ENCODE assay signal across 17 cellular contexts in genomic region chr11:88651556-88651955, GRCh38.
DNase-seq lines count a peak whose midpoint lies in the region; ATAC-seq and TF ChIP-seq lines count a peak whose summit lies in the region.
"Had no signal": no experiment of that assay in that cellular context is flagged by ENCODE, and none has a peak within 500 bp of the region (broad histone marks: within the 10 kb centered on the region; RNA-seq: fewer than 3 reads in every experiment).

No MANE protein-coding gene starts in this region.

- H3K9me1 ChIP-seq in IMR-90 (ENCODE audit: insufficient read depth, low read length), result no peaks in the 10 kb centered on the region

- H3K14ac ChIP-seq in IMR-90 (replicated peaks; ENCODE audit: low read depth, low read length), result no peak overlapping the region

- BruUV-seq in IMR-90 (replicated peaks; lab: Mats Ljungman, UMichigan), result no TSS peak

- TF ChIP-seq CTCF in IMR-90 (conservative IDR thresholded peaks at IDR 0.05; ENCODE audit: low read depth, low read length) (no peak), cardiac fibroblast (IDR thresholded peaks at IDR 0.05; ENCODE audit: low read depth, low read length) (no peak)

- no peak overlapping the region for H2AFZ ChIP-seq in IMR-90 (replicated peaks; ENCODE audit: low read length, poor library complexity)

- no peak overlapping the region for H4K8ac ChIP-seq in IMR-90 (ENCODE audit: low read depth in 2 of 2, low read length in 2 of 2)

- H4K20me1 ChIP-seq in IMR-90 (ENCODE audit: insufficient read depth, low read length), result no peaks in the 10 kb centered on the region

- no peak overlapping the region for H4K91ac ChIP-seq in IMR-90 (ENCODE audit: insufficient read depth, low read depth, low read length)

- no peak overlapping the region for H3K18ac ChIP-seq in IMR-90 (ENCODE audit: low read depth, low read length)

- no CpG with 5 or more reads among the region's 2 CpGs for WGBS in IMR-90 (ENCODE audit: extremely low coverage in 2 of 2, insufficient read length in 1 of 2), 2 experiments

- no peak overlapping the region for H3K4me2 ChIP-seq in IMR-90 (ENCODE audit: low read depth, low read length)

- no peak overlapping the region for H3K4me3 ChIP-seq in IMR-90 (ENCODE audit: insufficient read depth, low read depth, low read length)
- H3K4me3 ChIP-seq in cardiac fibroblast (replicated peaks in 1 of 2; ENCODE audit: low read depth in 2 of 2, low read length in 2 of 2), result no peak overlapping the region

- H2AK5ac ChIP-seq in IMR-90 (ENCODE audit: low read depth, low read length), result no peak overlapping the region

- H3K56ac ChIP-seq in IMR-90 (ENCODE audit: extremely low read depth, insufficient read depth, low read length), result no peak overlapping the region; the same call in 1 of the 2 replicates

- H3K36me3 ChIP-seq in IMR-90 (ENCODE audit: control insufficient read depth, insufficient read depth, low read length), result no peaks in the 10 kb centered on the region
- H3K36me3 ChIP-seq: BE2C had no signal

- no peak for DNase-seq in IMR-90
- peak; percentile 22 to 26 for DNase-seq in cardiac fibroblast (ENCODE audit: low read depth in 2 of 2)
- DNase-seq in fibroblast of peridontal ligament (ENCODE audit: extremely low read depth), result peak; percentile 89
- DNase-seq in stromal cell of bone marrow (ENCODE audit: low read depth), result peak; percentile 31
- DNase-seq in GF-D8 (lab: John Stamatoyannopoulos, UW), result no peak
- DNase-seq: BE2C; C1 segment of cervical spinal cord; CD4-positive, CD25-positive, alpha-beta regulatory T cell; CD8-positive, alpha-beta memory T cell; COR-L47; DMS 273 treated with DMSO at 0.1 percent for 48 hours; DND-41; EL; H9 had no signal

- no peak overlapping the region for H2BK5ac ChIP-seq in IMR-90 (ENCODE audit: low read depth, low read length, poor library complexity, severe bottlenecking)

- H2AK9ac ChIP-seq in IMR-90 (replicated peaks; ENCODE audit: low read depth, low read length, poor library complexity), result no peak overlapping the region

- no peak overlapping the region for H3K4ac ChIP-seq in IMR-90 (ENCODE audit: low read depth, low read length)

- H3K4me1 ChIP-seq in IMR-90 (ENCODE audit: control insufficient read depth, insufficient read depth, low read length), result no peaks in the 10 kb centered on the region
- H3K4me1 ChIP-seq: BE2C had no signal

- no peak overlapping the region for H2BK20ac ChIP-seq in IMR-90 (ENCODE audit: low read depth, low read length)

- no peaks in the 10 kb centered on the region for H3K27me3 ChIP-seq in IMR-90 (ENCODE audit: control insufficient read depth, insufficient read depth, low read length)
- H3K27me3 ChIP-seq: BE2C had no signal

- no peak overlapping the region for H4K5ac ChIP-seq in IMR-90 (ENCODE audit: low read depth, low read length)

- in situ Hi-C loops in IMR-90 (cut with MboI; ENCODE audit: low sequenced_read_pairs), result no loop called here

- no peak overlapping the region for H3K9ac ChIP-seq in IMR-90 (ENCODE audit: low read depth, low read length)

- H2BK15ac ChIP-seq in IMR-90 (ENCODE audit: low read depth, low read length), result no peak overlapping the region

- H3K23ac ChIP-seq in IMR-90 (ENCODE audit: low read depth, low read length), result no peak overlapping the region

- ATAC-seq in IMR-90 (ENCODE audit: low read depth) (no peak), HG02938 (IDR thresholded peaks at IDR 0.05; ENCODE audit: unreplicated experiment) (no peak), HG03521 (IDR thresholded peaks at IDR 0.05; ENCODE audit: unreplicated experiment) (no peak)

- no peaks in the 10 kb centered on the region for H3K9me3 ChIP-seq in IMR-90 (ENCODE audit: control insufficient read depth, insufficient read depth, low read length)
- H3K9me3 ChIP-seq: BE2C had no signal

- POLR2A ChIA-PET in IMR-90 (lab: Charles Lee; ENCODE audit: unreplicated experiment), result no interaction called here

- H2BK120ac ChIP-seq in IMR-90 (ENCODE audit: low read depth, low read length), result no peak overlapping the region

- CTCF ChIA-PET in IMR-90 (lab: Yijun Ruan, JAX), result interaction anchor here (0.6 to 1.3 kb wide), 2 partner anchors 9 to 14 kb away, joined by 3 to 4 read pairs; no protein-coding TSS in a partner anchor

- dilution Hi-C loops in IMR-90 (cut with HindIII; ENCODE audit: low sequenced_read_pairs, unreplicated experiment), result no loop called here

- intact Hi-C loops in IMR-90 (cut with micrococcal nuclease), result no loop called here

- no peak for TF ChIP-seq POLR2A in IMR-90 (IDR thresholded peaks at IDR 0.05; ENCODE audit: low read depth, low read length)

- H3K27ac ChIP-seq in IMR-90 (ENCODE audit: insufficient read depth, low read length), result no peak overlapping the region
- H3K27ac ChIP-seq: HL-60 had no signal

- no peaks in the 10 kb centered on the region for H3K79me1 ChIP-seq in IMR-90 (ENCODE audit: low read depth in 1 of 2, low read length in 2 of 2)

- no peak for TF ChIP-seq RAD21 in IMR-90 (IDR thresholded peaks at IDR 0.05; ENCODE audit: low read length)

TF ChIP-seq in IMR-90, 13 proteins besides CTCF, POLR2A, EP300 and RAD21:
- TF ChIP-seq MAFK (IDR thresholded peaks at IDR 0.05; ENCODE audit: low read depth, low read length) (no peak), USF2 (IDR thresholded peaks at IDR 0.05; ENCODE audit: low read depth, low read length) (no peak), CEBPB (IDR thresholded peaks at IDR 0.05; ENCODE audit: low read depth, low read length) (0 out of 2 replicates have a peak, but pooled peaks have one; percentile 7)

Comparison
In these comparisons a context has a peak if more than half of its experiments do, and no peak if none do; other contexts are left out.
1. DNase-seq: peak in cardiac fibroblast (2 of 2), fibroblast of peridontal ligament (single experiment) and stromal cell of bone marrow (single experiment); none in IMR-90 (single experiment) and GF-D8 (single experiment).